Comparison of ENCODE assay signal across 8 cellular contexts in genomic region chr17:75633484-75634375, GRCh38. TPM values are rescaled to one million over a fixed set of nuclear protein-coding genes. Genes with fewer than 3 reads are reported as not detected.
A peak's percentile ranks its signal among the peaks of the same experiment; 100 is the strongest.
DNase-seq lines count a peak whose midpoint lies in the region; ATAC-seq and TF ChIP-seq lines count a peak whose summit lies in the region.

No MANE protein-coding gene starts in this region.

- DNase-seq in DMS153 (lab: John Stamatoyannopoulos, UW) (peak; percentile 91), RKO (ENCODE audit: low spot score) (peak; percentile 91), germinal center (ENCODE audit: low spot score) (peak; percentile 77), occipital lobe (lab: John Stamatoyannopoulos, UW) (peak; percentile 81), upper lobe of left lung (peak; percentile 82 to 92)
- peak; percentile 80 for DNase-seq in activated naive CD4-positive, alpha-beta T cell treated with anti-CD3 and anti-CD28 coated beads, Interleukin-2, amount 10 ng/mL, durations not matched to agents 7 days and 5 days

- CTCF ChIA-PET in activated naive CD4-positive, alpha-beta T cell treated with anti-CD3 and anti-CD28 coated beads, Interleukin-2, amount 10 ng/mL, durations not matched to agents 7 days and 5 days (lab: Charles Lee), result interaction anchor here (0.5 to 18.1 kb wide), 51 partner anchors 9 to 633 kb away, joined by 3 to 380 read pairs (median 4); partner anchors contain the start of genes ITGB4, RECQL5, SAP30BP and TSEN54

- peaks cover 0 to 19% (median 6%) of the 10 kb centered on the region in 4 donors for H3K36me3 ChIP-seq in upper lobe of left lung

- no peaks in the 10 kb centered on the region for H3K27me3 ChIP-seq in upper lobe of left lung

- 15 to 19% methylated on average over 18 to 26 of the region's 28 CpGs for WGBS in upper lobe of left lung, 2 donors

- peak overlapping the region in 3 of 4 donors; percentile 11 to 32 (median 11) for H3K4me3 ChIP-seq in upper lobe of left lung

- H3K27me3 Mint-ChIP-seq in activated naive CD4-positive, alpha-beta T cell treated with anti-CD3 and anti-CD28 coated beads, Interleukin-2, amount 10 ng/mL, durations not matched to agents 7 days and 5 days, result no peaks in the 10 kb centered on the region

- peak in 1 of 4 donors; percentile 26 for TF ChIP-seq POLR2A in upper lobe of left lung (IDR thresholded peaks at IDR 0.05)

- no peaks in the 10 kb centered on the region for H3K36me3 Mint-ChIP-seq in activated naive CD4-positive, alpha-beta T cell treated with anti-CD3 and anti-CD28 coated beads, Interleukin-2, amount 10 ng/mL, durations not matched to agents 7 days and 5 days

- peak; percentile 59 for TF ChIP-seq CTCF in LNCAP (IDR thresholded peaks at IDR 0.05)
- peak; percentile 24 to 66 (median 42) for TF ChIP-seq CTCF in upper lobe of left lung (IDR thresholded peaks at IDR 0.05)

- ATAC-seq in upper lobe of left lung (ENCODE audit: low FRiP score in 2 of 2) (peak; percentile 78 to 81), HG03280 (IDR thresholded peaks at IDR 0.05; ENCODE audit: unreplicated experiment) (no peak)

- peaks cover 22 to 39% (median 33%) of the 10 kb centered on the region in 4 donors for H3K4me1 ChIP-seq in upper lobe of left lung

- H3K27ac Mint-ChIP-seq in activated naive CD4-positive, alpha-beta T cell treated with anti-CD3 and anti-CD28 coated beads, Interleukin-2, amount 10 ng/mL, durations not matched to agents 7 days and 5 days, result no peak overlapping the region

- H3K9me3 Mint-ChIP-seq in activated naive CD4-positive, alpha-beta T cell treated with anti-CD3 and anti-CD28 coated beads, Interleukin-2, amount 10 ng/mL, durations not matched to agents 7 days and 5 days, result no peaks in the 10 kb centered on the region

- no peak for TF ChIP-seq EP300 in upper lobe of left lung (IDR thresholded peaks at IDR 0.05)

- peak overlapping the region; percentile 82 to 85 (median 82) for H3K27ac ChIP-seq in upper lobe of left lung

- H3K9me3 ChIP-seq in upper lobe of left lung, result no peaks in the 10 kb centered on the region

- H3K4me1 Mint-ChIP-seq in activated naive CD4-positive, alpha-beta T cell treated with anti-CD3 and anti-CD28 coated beads, Interleukin-2, amount 10 ng/mL, durations not matched to agents 7 days and 5 days, result no peaks in the 10 kb centered on the region

- no peak overlapping the region for H3K4me3 Mint-ChIP-seq in activated naive CD4-positive, alpha-beta T cell treated with anti-CD3 and anti-CD28 coated beads, Interleukin-2, amount 10 ng/mL, durations not matched to agents 7 days and 5 days

RNA-seq across cellular contexts. Expression of gene SMIM5, which starts 0.5 kb away (rescaled TPM):
- 0.47 TPM for total RNA-seq in occipital lobe
- 1 to 10 TPM; 1.9 to 7.3 (median 3.3) TPM for total RNA-seq in upper lobe of left lung

RNA-seq across cellular contexts. Expression of gene RECQL5, which starts 33.2 kb away (rescaled TPM):
- total RNA-seq in occipital lobe (9.8 TPM), upper lobe of left lung (10 to 100 TPM; 11.4 to 97.4 (median 41.4) TPM)

RNA-seq across cellular contexts. Expression of gene SAP30BP, which starts 33.4 kb away (rescaled TPM):
- total RNA-seq in occipital lobe (34.0 TPM), upper lobe of left lung (100 to 1,000 TPM in 1 of 6 donors, 10 to 100 TPM in 5; 64.1 to 125 (median 80.8) TPM)

RNA-seq across cellular contexts. Expression of gene MYO15B, which starts 46.1 kb away (rescaled TPM):
- 15.9 TPM for total RNA-seq in occipital lobe
- total RNA-seq in upper lobe of left lung, result 100 to 1,000 TPM in 4 of 6 donors, 10 to 100 TPM in 2; 89.8 to 592 (median 183) TPM
